12 cellular contexts compared by ENCODE assay signal in genomic region chr9:110443146-110443877, GRCh38.
A peak's percentile ranks its signal among the peaks of the same experiment; 100 is the strongest.
DNase-seq lines count a peak whose midpoint lies in the region; ATAC-seq and TF ChIP-seq lines count a peak whose summit lies in the region.
"Had no signal": no experiment of that assay in that cellular context is flagged by ENCODE, and none has a peak within 500 bp of the region (broad histone marks: within the 10 kb centered on the region; RNA-seq: fewer than 3 reads in every experiment).

No MANE protein-coding gene starts in this region.

- H3K4me2 ChIP-seq in HCT116 (ENCODE audit: low read length) (no peak overlapping the region), fibroblast of lung (ENCODE audit: extremely low read depth, insufficient read depth, low read length) (peak overlapping the region; percentile 6)

- H3K36me3 ChIP-seq in HCT116 (ENCODE audit: control insufficient read depth in 1 of 2, insufficient read depth in 2 of 2, low read length in 2 of 2) (no peaks in the 10 kb centered on the region), fibroblast of lung (ENCODE audit: control insufficient read depth, insufficient read depth, low read length) (no peaks in the 10 kb centered on the region), lower lobe of right lung (no peaks in the 10 kb centered on the region)

- no peaks in the 10 kb centered on the region for H4K20me1 ChIP-seq in HCT116 (ENCODE audit: insufficient read depth)
- no peaks in the 10 kb centered on the region for H4K20me1 ChIP-seq in fibroblast of lung (ENCODE audit: control insufficient read depth, extremely low read depth, insufficient read depth, low read length)

- H3K9me3 Mint-ChIP-seq in naive thymus-derived CD8-positive, alpha-beta T cell: peaks cover 0 to 17% (median 3%) of the 10 kb centered on the region in 9 donors

- no peak for TF ChIP-seq POLR2A in HCT116 (IDR thresholded peaks at IDR 0.05; ENCODE audit: borderline replicate concordance, extremely low read depth, insufficient read depth, insufficient read length)

- H3K9me2 ChIP-seq in HCT116 (ENCODE audit: insufficient read depth): no peaks in the 10 kb centered on the region

- no peaks in the 10 kb centered on the region for H3K27me3 ChIP-seq in HCT116 (ENCODE audit: insufficient read depth, low read length)
- no peaks in the 10 kb centered on the region for H3K27me3 ChIP-seq in fibroblast of lung (ENCODE audit: control insufficient read depth, insufficient read depth, low read length)
- no peaks in the 10 kb centered on the region for H3K27me3 ChIP-seq in lower lobe of right lung (ENCODE audit: low read depth)

- no peak overlapping the region for H3K27ac Mint-ChIP-seq in naive thymus-derived CD8-positive, alpha-beta T cell

- TF ChIP-seq RAD21 in HCT116 (IDR thresholded peaks at IDR 0.05; ENCODE audit: low read depth): no peak

- H3K9ac ChIP-seq in HCT116 (ENCODE audit: low read length) (no peak overlapping the region), fibroblast of lung (ENCODE audit: insufficient read depth, low read length) (no peak overlapping the region)

- H3K27ac ChIP-seq in HCT116 (ENCODE audit: low read depth, low read length) (no peak overlapping the region), fibroblast of lung (ENCODE audit: insufficient read depth, low read length) (peak overlapping the region; percentile 65), lower lobe of right lung (no peak overlapping the region)
- H3K27ac ChIP-seq: C4-2B had no signal

- peaks cover 0 to 3% (median 1%) of the 10 kb centered on the region in 5 donors for H3K27me3 Mint-ChIP-seq in naive thymus-derived CD8-positive, alpha-beta T cell

- no peak for TF ChIP-seq CTCF in AG04449 (IDR thresholded peaks at IDR 0.05; ENCODE audit: insufficient read depth, low read length, missing control alignments)
- TF ChIP-seq CTCF in HCT116 (IDR thresholded peaks at IDR 0.05 in 2 of 3, conservative IDR thresholded peaks at IDR 0.05 in 1 of 3; ENCODE audit: borderline replicate concordance in 1 of 3, insufficient read depth in 1 of 3, low read depth in 2 of 3, low read length in 2 of 3): no peak
- TF ChIP-seq CTCF in fibroblast of lung (conservative IDR thresholded peaks at IDR 0.05 in 1 of 2, IDR thresholded peaks at IDR 0.05 in 1 of 2; ENCODE audit: low read depth in 1 of 2, low read length in 2 of 2): no peak
- TF ChIP-seq CTCF in lower lobe of right lung (IDR thresholded peaks at IDR 0.05): no peak

- POLR2A ChIA-PET in AG04449 (lab: Yijun Ruan, JAX) (interaction anchor here (0.8 kb wide), 1 partner anchor 61 kb away, joined by 3 read pairs; no protein-coding TSS in a partner anchor), HCT116 (lab: Charles Lee) (no interaction called here)
- POLR2A ChIA-PET in naive thymus-derived CD8-positive, alpha-beta T cell (lab: Charles Lee): no interaction called here

- ATAC-seq in HCT116 (no peak), lower lobe of right lung (no peak), HG02981 (IDR thresholded peaks at IDR 0.05; ENCODE audit: unreplicated experiment) (no peak)
- ATAC-seq in naive thymus-derived CD8-positive, alpha-beta T cell: no peak

- H3K9me3 ChIP-seq in HCT116 (ENCODE audit: control insufficient read depth in 1 of 2, insufficient read depth in 1 of 2, low read depth in 1 of 2, low read length in 2 of 2): no peaks in the 10 kb centered on the region
- H3K9me3 ChIP-seq in fibroblast of lung (ENCODE audit: control insufficient read depth, insufficient read depth, low read depth, low read length): no peaks in the 10 kb centered on the region
- peaks cover 4% of the 10 kb centered on the region for H3K9me3 ChIP-seq in lower lobe of right lung

- no peaks in the 10 kb centered on the region for H3K4me1 Mint-ChIP-seq in naive thymus-derived CD8-positive, alpha-beta T cell

- RAD21 ChIA-PET in HCT116 (lab: Charles Lee; ENCODE audit: low non-redundant PET in 1 of 2, low total read pairs in 2 of 2, uncharacterized antibody in 2 of 2, unreplicated experiment in 2 of 2): no interaction called here

- 0 out of 4 replicates have a peak, but pooled peaks cover 0 to 2% of the 10 kb centered on the region in 2 experiments for H3K4me1 ChIP-seq in HCT116 (ENCODE audit: control insufficient read depth in 1 of 2, insufficient read depth in 2 of 2, low read length in 2 of 2)
- peaks cover 16% of the 10 kb centered on the region for H3K4me1 ChIP-seq in fibroblast of lung (ENCODE audit: control insufficient read depth, extremely low read depth, insufficient read depth, low read length)
- H3K4me1 ChIP-seq in lower lobe of right lung: no peaks in the 10 kb centered on the region

- no TSS peak for BruUV-seq in HCT116 (replicated peaks; lab: Mats Ljungman, UMichigan)

- peak; percentile 37 for DNase-seq in AG04449 (ENCODE audit: low read depth, low spot score)
- no peak for DNase-seq in HCT116 (ENCODE audit: low read depth, low spot score)
- peak; percentile 53 for DNase-seq in NCI-H82 treated with DMSO at 0.1 percent for 48 hours (lab: John Stamatoyannopoulos, UW; ENCODE audit: unreplicated experiment)
- peak; percentile 76 to 89 for DNase-seq in fibroblast of lung (ENCODE audit: low read depth in 2 of 2)
- DNase-seq in stimulated activated CD4-positive, alpha-beta T cell treated with anti-CD3 and anti-CD28 coated beads, Interleukin-4, amount 100 ng/mL, for 24 hours: no peak
- DNase-seq in lower lobe of right lung: no peak
- no peak for DNase-seq in naive thymus-derived CD8-positive, alpha-beta T cell
- DNase-seq: cerebellar nuclear complex, MV-4-11 had no signal

- H3K4me3 ChIP-seq in AG04449 (ENCODE audit: low read depth, low read length) (no peak overlapping the region), HCT116 (replicated peaks in 1 of 2; ENCODE audit: low read depth in 1 of 2, low read length in 2 of 2) (no peak overlapping the region), fibroblast of lung (replicated peaks in 1 of 4; ENCODE audit: control extremely low read depth in 1 of 4, insufficient read depth in 1 of 4, low read depth in 3 of 4, low read length in 4 of 4) (no peak overlapping the region), lower lobe of right lung (no peak overlapping the region)

- H3K36me3 Mint-ChIP-seq in naive thymus-derived CD8-positive, alpha-beta T cell: no peaks in the 10 kb centered on the region

- intact Hi-C loops in HCT116 (cut with micrococcal nuclease): no loop called here
- intact Hi-C loops in lower lobe of right lung (cut with DNase I): no loop called here

- H3K79me2 ChIP-seq in HCT116 (ENCODE audit: insufficient read depth, low read length): no peaks in the 10 kb centered on the region
- no peaks in the 10 kb centered on the region for H3K79me2 ChIP-seq in fibroblast of lung (ENCODE audit: control insufficient read depth, insufficient read depth, low read length)

- no peak overlapping the region for H3K4me3 Mint-ChIP-seq in naive thymus-derived CD8-positive, alpha-beta T cell
- H3K4me3 Mint-ChIP-seq: nephron had no signal

- CTCF ChIA-PET in AG04449 (lab: Yijun Ruan, JAX) (interaction anchor here (1.1 to 2.2 kb wide), 6 partner anchors 10 to 180 kb away, joined by 3 to 10 read pairs (median 4); no protein-coding TSS in a partner anchor), HCT116 (lab: Charles Lee) (interaction anchor here (0.7 kb wide), 1 partner anchor 16 kb away, joined by 5 read pairs; no protein-coding TSS in a partner anchor)

- H2AFZ ChIP-seq in HCT116 (ENCODE audit: low read depth, low read length, poor library complexity, severe bottlenecking): no peak overlapping the region
- no peak overlapping the region for H2AFZ ChIP-seq in fibroblast of lung (ENCODE audit: low read length)

TF ChIP-seq in HCT116, 20 proteins besides CTCF, POLR2A, EP300 and RAD21:
- no peak for TF ChIP-seq FOSL1 (IDR thresholded peaks at IDR 0.05; ENCODE audit: low read depth)
- peak; percentile 48; the same call in 1 of the 2 replicates for TF ChIP-seq CEBPB (IDR thresholded peaks at IDR 0.05; ENCODE audit: low read depth)
- no peak for TF ChIP-seq ZNF274 (IDR thresholded peaks at IDR 0.05; ENCODE audit: low read depth, low read length)
- no peak for TF ChIP-seq POLR2AphosphoS5 (IDR thresholded peaks at IDR 0.05; ENCODE audit: low read depth, low read length)
TF ChIP-seq in HCT116: peak in this region for 1.

Comparison
In these comparisons a context has a peak if more than half of its experiments do, and no peak if none do; other contexts are left out.
1. DNase-seq: peak in AG04449 (single experiment), NCI-H82 treated with DMSO at 0.1 percent for 48 hours (single experiment) and fibroblast of lung (2 of 2); none in HCT116 (single experiment), stimulated activated CD4-positive, alpha-beta T cell treated with anti-CD3 and anti-CD28 coated beads, Interleukin-4, amount 100 ng/mL, for 24 hours (single experiment), lower lobe of right lung (single experiment) and naive thymus-derived CD8-positive, alpha-beta T cell (0 of 10).